In genomic region chr15:29910068-29910467, GRCh38 we compare ENCODE assay signal across 19 cellular contexts.
"Had no signal": no experiment of that assay in that cellular context is flagged by ENCODE, and none has a peak within 500 bp of the region (broad histone marks: within the 10 kb centered on the region; RNA-seq: fewer than 3 reads in every experiment).

No MANE protein-coding gene starts in this region.

- H3K4me3 Mint-ChIP-seq: activated naive CD4-positive, alpha-beta T cell treated with anti-CD3 and anti-CD28 coated beads for 36 hours; activated naive CD8-positive, alpha-beta T cell treated with anti-CD3 and anti-CD28 coated beads, Interleukin-2, amount 50 U/mL, for 24 hours; activated T-helper 17 cell treated with anti-CD3 and anti-CD28 coated beads, Interleukin-2, amount 50 U/mL, for 72 hours; endodermal cell; nephron progenitor cell had no signal

- H3K27me3 ChIP-seq: sigmoid colon, stomach, testis had no signal

- H3K9me3 ChIP-seq: sigmoid colon, testis had no signal

- H3K4me3 ChIP-seq: sigmoid colon, stomach, testis had no signal

- ATAC-seq: activated naive CD8-positive, alpha-beta T cell treated with anti-CD3 and anti-CD28 coated beads, Interleukin-2, amount 50 U/mL, for 24 hours; activated T-helper 17 cell treated with anti-CD3 and anti-CD28 coated beads, Interleukin-2, amount 50 U/mL, for 72 hours had no signal

- H3K27ac ChIP-seq: stomach had no signal

- DNase-seq: activated CD4-positive, alpha-beta T cell treated with anti-CD3 and anti-CD28 coated beads for 1 hour; activated CD4-positive, alpha-beta T cell treated with anti-CD3 and anti-CD28 coated beads, Interleukin-2, amount 50 U/mL, for 48 hours; activated naive CD4-positive, alpha-beta T cell treated with anti-CD3 and anti-CD28 coated beads for 36 hours; activated naive CD8-positive, alpha-beta T cell treated with anti-CD3 and anti-CD28 coated beads, Interleukin-2, amount 50 U/mL, for 24 hours; aorta; cerebellar nuclear complex; endodermal cell; hippocampal formation; kidney; mesendoderm; nephron progenitor cell; occipital lobe; sigmoid colon; stimulated activated CD4-positive, alpha-beta T cell treated with anti-CD3 and anti-CD28 coated beads, Interleukin-1b, Interleukin-23, amount 100 ng/mL, for 48 hours; stomach; T-helper 1 cell; testis had no signal

- H3K36me3 ChIP-seq: sigmoid colon, stomach had no signal

- H3K27ac Mint-ChIP-seq: activated naive CD4-positive, alpha-beta T cell treated with anti-CD3 and anti-CD28 coated beads for 36 hours; activated naive CD8-positive, alpha-beta T cell treated with anti-CD3 and anti-CD28 coated beads, Interleukin-2, amount 50 U/mL, for 24 hours; activated T-helper 17 cell treated with anti-CD3 and anti-CD28 coated beads, Interleukin-2, amount 50 U/mL, for 72 hours; endodermal cell; nephron progenitor cell; progenitor cell of endocrine pancreas had no signal

- FAIRE-seq: kidney had no signal

- H3K4me1 Mint-ChIP-seq: activated naive CD8-positive, alpha-beta T cell treated with anti-CD3 and anti-CD28 coated beads, Interleukin-2, amount 50 U/mL, for 24 hours; activated T-helper 17 cell treated with anti-CD3 and anti-CD28 coated beads, Interleukin-2, amount 50 U/mL, for 72 hours had no signal

- H3K27me3 Mint-ChIP-seq: progenitor cell of endocrine pancreas had no signal
